ENCODE assay signal across 9 cellular contexts in genomic region chr20:44028868-44029847, GRCh38.
DNase-seq lines count a peak whose midpoint lies in the region; ATAC-seq and TF ChIP-seq lines count a peak whose summit lies in the region.
"Had no signal": no experiment of that assay in that cellular context is flagged by ENCODE, and none has a peak within 500 bp of the region (broad histone marks: within the 10 kb centered on the region; RNA-seq: fewer than 3 reads in every experiment).

No MANE protein-coding gene starts in this region.

- H3K4me3 ChIP-seq in CD8-positive, alpha-beta T cell (ENCODE audit: low read depth, low read length), result no peak overlapping the region
- H3K4me3 ChIP-seq: SK-N-MC had no signal

- no peaks in the 10 kb centered on the region for H3K9me3 ChIP-seq in CD8-positive, alpha-beta T cell (ENCODE audit: low read length)

- H3K4me1 ChIP-seq in CD8-positive, alpha-beta T cell (ENCODE audit: insufficient read depth, low read length), result peaks cover 20% of the 10 kb centered on the region

- peak overlapping the region; percentile 73 for H3K4me3 Mint-ChIP-seq in CD8-positive, alpha-beta T cell

- H3K27me3 Mint-ChIP-seq in CD8-positive, alpha-beta T cell (ENCODE audit: low read depth), result peaks cover 14% of the 10 kb centered on the region

- H3K27ac Mint-ChIP-seq in CD8-positive, alpha-beta T cell, result peak overlapping the region; percentile 86

- ATAC-seq in CD8-positive, alpha-beta T cell, result peak; percentile 46
- peak; percentile 78 for ATAC-seq in GM18909 (IDR thresholded peaks at IDR 0.05; ENCODE audit: poor library complexity, unreplicated experiment)
- peak; percentile 68 for ATAC-seq in HG03565 (IDR thresholded peaks at IDR 0.05; ENCODE audit: unreplicated experiment)

- peaks cover 4% of the 10 kb centered on the region for H3K9me3 Mint-ChIP-seq in CD8-positive, alpha-beta T cell

- H3K36me3 ChIP-seq in CD8-positive, alpha-beta T cell (ENCODE audit: insufficient read depth, low read length), result no peaks in the 10 kb centered on the region

- DNase-seq in CD8-positive, alpha-beta T cell, result peak in 3 of 7 experiments; percentile 16 to 60 (median 25)
- DNase-seq in ecto neural progenitor cell (ENCODE audit: low spot score) (peak; percentile 29), kidney glomerular epithelial cell (lab: John Stamatoyannopoulos, UW) (no peak), NCI-H226 (no peak), NCI-H2227 (lab: John Stamatoyannopoulos, UW; ENCODE audit: unreplicated experiment) (no peak)
- no peak for DNase-seq in stimulated activated naive CD4-positive, alpha-beta T cell treated with Interleukin-2 at 50 U/mL for 16 hours (lab: John Stamatoyannopoulos, UW)

- H3K36me3 Mint-ChIP-seq in CD8-positive, alpha-beta T cell, result no peaks in the 10 kb centered on the region

- H3K27me3 ChIP-seq in CD8-positive, alpha-beta T cell (ENCODE audit: insufficient read depth, low read length), result no peaks in the 10 kb centered on the region

- intact Hi-C loops in CD8-positive, alpha-beta T cell (cut with DNase I, micrococcal nuclease), result no loop called here

- no peak overlapping the region for H3K27ac ChIP-seq in CD8-positive, alpha-beta T cell (ENCODE audit: low read depth, low read length)

- POLR2A ChIA-PET in CD8-positive, alpha-beta T cell (lab: Charles Lee), result interaction anchor here (1.6 kb wide), 1 partner anchor 11 kb away, joined by 3 read pairs; no protein-coding TSS in a partner anchor

- TF ChIP-seq CTCF in CD8-positive, alpha-beta T cell (IDR thresholded peaks at IDR 0.05), result no peak

- peaks cover 30% of the 10 kb centered on the region for H3K4me1 Mint-ChIP-seq in CD8-positive, alpha-beta T cell (ENCODE audit: low read depth)

- CTCF ChIA-PET in CD8-positive, alpha-beta T cell (lab: Charles Lee), result no interaction called here
